In genomic region chr19:43777163-43777700, GRCh38 we compare ENCODE assay signal across 9 cellular contexts. TPM values are rescaled to one million over a fixed set of nuclear protein-coding genes. Genes with fewer than 3 reads are reported as not detected.
DNase-seq lines count a peak whose midpoint lies in the region; ATAC-seq and TF ChIP-seq lines count a peak whose summit lies in the region.
"Had no signal": no experiment of that assay in that cellular context is flagged by ENCODE, and none has a peak within 500 bp of the region (broad histone marks: within the 10 kb centered on the region; RNA-seq: fewer than 3 reads in every experiment).

No MANE protein-coding gene starts in this region.

- H3K4me3 ChIP-seq in SJSA1 (no peak overlapping the region), cardiac fibroblast (replicated peaks in 1 of 2; ENCODE audit: low read depth in 2 of 2, low read length in 2 of 2) (no peak overlapping the region)

- peak overlapping the region; percentile 70 for H3K27ac ChIP-seq in SJSA1
- H3K27ac ChIP-seq: C4-2B had no signal

- peaks cover 43% of the 10 kb centered on the region for H3K4me1 ChIP-seq in SJSA1 (replicated peaks)

- H3K27me3 ChIP-seq in SJSA1 (replicated peaks) = no peaks in the 10 kb centered on the region

- 0 out of 2 replicates have a peak, but pooled peaks cover 3% of the 10 kb centered on the region for H3K36me3 ChIP-seq in SJSA1

- peak overlapping the region; percentile 42 for H3K4me3 Mint-ChIP-seq in activated CD8-positive, alpha-beta memory T cell treated with anti-CD3 and anti-CD28 coated beads, Interleukin-2, amount 10 ng/mL, durations not matched to agents 7 days and 5 days

- TF ChIP-seq CTCF in cardiac fibroblast (IDR thresholded peaks at IDR 0.05; ENCODE audit: low read depth, low read length) = no peak

- ATAC-seq in activated CD8-positive, alpha-beta memory T cell treated with anti-CD3 and anti-CD28 coated beads, Interleukin-2, amount 10 ng/mL, durations not matched to agents 7 days and 5 days = no peak
- peak; percentile 21 for ATAC-seq in stimulated activated naive CD8-positive, alpha-beta T cell treated with anti-CD3 and anti-CD28 coated beads, Interleukin-15, Interleukin-2, amounts not matched to agents 100 U/mL and 50 U/mL, for 24 hours
- no peak for ATAC-seq in HG03175 (IDR thresholded peaks at IDR 0.05; ENCODE audit: unreplicated experiment)
- ATAC-seq in GM19035 (IDR thresholded peaks at IDR 0.05; ENCODE audit: unreplicated experiment) = no peak

- H3K27ac Mint-ChIP-seq in activated CD8-positive, alpha-beta memory T cell treated with anti-CD3 and anti-CD28 coated beads, Interleukin-2, amount 10 ng/mL, durations not matched to agents 7 days and 5 days = peak overlapping the region; percentile 75

- CTCF ChIA-PET in activated CD8-positive, alpha-beta memory T cell treated with anti-CD3 and anti-CD28 coated beads, Interleukin-2, amount 10 ng/mL, durations not matched to agents 7 days and 5 days (lab: Charles Lee) = interaction anchor here (1.3 to 9.5 kb wide), 6 partner anchors 11 to 109 kb away, joined by 3 to 145 read pairs (median 8); partner anchors contain the start of gene SMG9

- H3K4me1 Mint-ChIP-seq in activated CD8-positive, alpha-beta memory T cell treated with anti-CD3 and anti-CD28 coated beads, Interleukin-2, amount 10 ng/mL, durations not matched to agents 7 days and 5 days = peaks cover 52% of the 10 kb centered on the region

- no peak for DNase-seq in activated CD8-positive, alpha-beta memory T cell treated with anti-CD3 and anti-CD28 coated beads, Interleukin-2, amount 10 ng/mL, durations not matched to agents 7 days and 5 days
- no peak for DNase-seq in activated CD8-positive, alpha-beta memory T cell treated with anti-CD3 and anti-CD28 coated beads, Interleukin-2, amount 50 U/mL, for 48 hours
- DNase-seq in SJSA1 (ENCODE audit: low read depth in 1 of 2, low spot score in 2 of 2) (peak in 1 of 2 experiments; percentile 77), cardiac fibroblast (ENCODE audit: low read depth in 2 of 2) (peak; percentile 29 to 35), DMS153 (lab: John Stamatoyannopoulos, UW) (no peak)
- DNase-seq in stimulated activated naive CD8-positive, alpha-beta T cell treated with anti-CD3 and anti-CD28 coated beads, Interleukin-15, Interleukin-2, amounts not matched to agents 100 U/mL and 50 U/mL, for 24 hours = peak; percentile 44

- H3K36me3 Mint-ChIP-seq in activated CD8-positive, alpha-beta memory T cell treated with anti-CD3 and anti-CD28 coated beads, Interleukin-2, amount 10 ng/mL, durations not matched to agents 7 days and 5 days = peaks cover 22% of the 10 kb centered on the region

- H3K27me3 Mint-ChIP-seq in activated CD8-positive, alpha-beta memory T cell treated with anti-CD3 and anti-CD28 coated beads, Interleukin-2, amount 10 ng/mL, durations not matched to agents 7 days and 5 days = no peaks in the 10 kb centered on the region

- no peaks in the 10 kb centered on the region; the same call in 1 of the 2 replicates for H3K9me3 ChIP-seq in SJSA1 (replicated peaks)

- no peaks in the 10 kb centered on the region for H3K9me3 Mint-ChIP-seq in activated CD8-positive, alpha-beta memory T cell treated with anti-CD3 and anti-CD28 coated beads, Interleukin-2, amount 10 ng/mL, durations not matched to agents 7 days and 5 days (ENCODE audit: low read depth)

RNA-seq across cellular contexts. Expression of gene KCNN4, which starts 3.5 kb away (rescaled TPM):
- total RNA-seq in activated CD8-positive, alpha-beta memory T cell treated with anti-CD3 and anti-CD28 coated beads, Interleukin-2, amount 10 ng/mL, durations not matched to agents 7 days and 5 days = 10 to 100 TPM; 43.9 to 53.0 TPM
- total RNA-seq in SJSA1 (2014; rRNA removed; shearing (Covaris generic)) = 1.6 and 5.1 TPM in 2 replicates

RNA-seq across cellular contexts. Expression of gene SMG9, which starts 22.5 kb away (rescaled TPM):
- 10 to 100 TPM; 62.3 to 74.7 TPM for total RNA-seq in activated CD8-positive, alpha-beta memory T cell treated with anti-CD3 and anti-CD28 coated beads, Interleukin-2, amount 10 ng/mL, durations not matched to agents 7 days and 5 days
- 9.4 and 29.9 TPM in 2 replicates for total RNA-seq in SJSA1 (2014; rRNA removed; shearing (Covaris generic))

RNA-seq across cellular contexts. Expression of gene LYPD5, which starts 25.0 kb away (rescaled TPM):
- under 1 TPM; 0.40 to 0.58 TPM for total RNA-seq in activated CD8-positive, alpha-beta memory T cell treated with anti-CD3 and anti-CD28 coated beads, Interleukin-2, amount 10 ng/mL, durations not matched to agents 7 days and 5 days
- total RNA-seq in SJSA1 (2014; rRNA removed; shearing (Covaris generic)) = 0.24 TPM in 1 of 2 replicates, not detected in the other

RNA-seq across cellular contexts. Expression of gene ZNF283, which starts 49.9 kb away (rescaled TPM):
- 1 to 10 TPM; 5.2 to 6.5 TPM for total RNA-seq in activated CD8-positive, alpha-beta memory T cell treated with anti-CD3 and anti-CD28 coated beads, Interleukin-2, amount 10 ng/mL, durations not matched to agents 7 days and 5 days
- 6.6 and 11.1 TPM in 2 replicates for total RNA-seq in SJSA1 (2014; rRNA removed; shearing (Covaris generic))

Comparison
In these comparisons a context has a peak if more than half of its experiments do, and no peak if none do; other contexts are left out.
1. DNase-seq: peak in cardiac fibroblast (2 of 2) and stimulated activated naive CD8-positive, alpha-beta T cell treated with anti-CD3 and anti-CD28 coated beads, Interleukin-15, Interleukin-2, amounts not matched to agents 100 U/mL and 50 U/mL, for 24 hours (single experiment); none in activated CD8-positive, alpha-beta memory T cell treated with anti-CD3 and anti-CD28 coated beads, Interleukin-2, amount 10 ng/mL, durations not matched to agents 7 days and 5 days (single experiment), activated CD8-positive, alpha-beta memory T cell treated with anti-CD3 and anti-CD28 coated beads, Interleukin-2, amount 50 U/mL, for 48 hours (single experiment) and DMS153 (single experiment).